In the genomic region with DNA sequence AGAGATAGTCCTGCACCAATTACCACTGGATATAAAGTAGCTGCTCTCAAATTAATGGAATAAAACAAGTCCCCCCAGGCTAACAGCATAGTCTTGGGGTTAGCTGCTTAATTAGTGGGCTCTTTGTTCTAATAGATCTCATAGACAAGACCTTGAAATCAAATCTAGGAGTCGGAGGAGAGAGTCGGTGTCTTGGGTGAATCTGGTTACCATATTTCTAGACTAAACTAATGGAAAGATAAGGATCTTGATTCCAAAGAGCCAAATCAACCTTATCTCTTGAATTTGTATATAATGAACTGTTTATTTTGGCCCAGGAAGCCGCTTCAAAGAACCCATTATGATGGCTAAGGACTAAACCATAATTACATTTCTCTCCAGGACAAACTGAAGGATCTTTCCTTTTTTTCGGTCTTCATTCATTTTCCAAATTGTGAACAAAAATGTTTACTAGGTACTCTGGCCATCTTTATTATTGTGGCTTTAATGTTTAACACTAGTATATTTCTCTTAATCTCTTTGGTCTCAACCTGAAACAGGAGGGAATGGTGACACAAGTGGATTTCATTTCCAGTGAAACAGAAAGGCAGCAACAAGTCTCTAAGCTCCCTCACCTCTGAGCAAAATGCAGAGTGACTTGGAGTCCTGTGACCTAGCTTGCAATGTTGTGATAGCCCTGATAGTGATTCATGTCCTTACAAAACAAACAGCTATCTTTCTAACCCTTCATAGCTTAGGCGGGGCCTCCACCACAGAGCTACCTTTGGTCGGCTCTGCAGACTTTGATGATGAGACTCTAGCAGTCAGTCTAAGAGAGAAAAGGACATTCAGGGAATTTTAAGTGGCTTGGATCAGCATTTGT, we compare ENCODE assay signal across 1 cellular context.
TF ChIP-seq lines count a peak whose summit lies in the region.

No MANE protein-coding gene starts in this region.

TF ChIP-seq in liver, 16 proteins besides CTCF, POLR2A, EP300 and RAD21 (continued from another document):
- TF ChIP-seq SP1 (IDR thresholded peaks at IDR 0.05) (no peak), NR2F2 (IDR thresholded peaks at IDR 0.05) (no peak), YY1 (IDR thresholded peaks at IDR 0.05) (no peak), FOXA2 (IDR thresholded peaks at IDR 0.05) (peak; percentile 8)
- TF ChIP-seq, protein P1, sequence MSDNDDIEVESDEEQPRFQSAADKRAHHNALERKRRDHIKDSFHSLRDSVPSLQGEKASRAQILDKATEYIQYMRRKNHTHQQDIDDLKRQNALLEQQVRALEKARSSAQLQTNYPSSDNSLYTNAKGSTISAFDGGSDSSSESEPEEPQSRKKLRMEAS (IDR thresholded peaks at IDR 0.05): no peak
- TF ChIP-seq, protein P2, sequence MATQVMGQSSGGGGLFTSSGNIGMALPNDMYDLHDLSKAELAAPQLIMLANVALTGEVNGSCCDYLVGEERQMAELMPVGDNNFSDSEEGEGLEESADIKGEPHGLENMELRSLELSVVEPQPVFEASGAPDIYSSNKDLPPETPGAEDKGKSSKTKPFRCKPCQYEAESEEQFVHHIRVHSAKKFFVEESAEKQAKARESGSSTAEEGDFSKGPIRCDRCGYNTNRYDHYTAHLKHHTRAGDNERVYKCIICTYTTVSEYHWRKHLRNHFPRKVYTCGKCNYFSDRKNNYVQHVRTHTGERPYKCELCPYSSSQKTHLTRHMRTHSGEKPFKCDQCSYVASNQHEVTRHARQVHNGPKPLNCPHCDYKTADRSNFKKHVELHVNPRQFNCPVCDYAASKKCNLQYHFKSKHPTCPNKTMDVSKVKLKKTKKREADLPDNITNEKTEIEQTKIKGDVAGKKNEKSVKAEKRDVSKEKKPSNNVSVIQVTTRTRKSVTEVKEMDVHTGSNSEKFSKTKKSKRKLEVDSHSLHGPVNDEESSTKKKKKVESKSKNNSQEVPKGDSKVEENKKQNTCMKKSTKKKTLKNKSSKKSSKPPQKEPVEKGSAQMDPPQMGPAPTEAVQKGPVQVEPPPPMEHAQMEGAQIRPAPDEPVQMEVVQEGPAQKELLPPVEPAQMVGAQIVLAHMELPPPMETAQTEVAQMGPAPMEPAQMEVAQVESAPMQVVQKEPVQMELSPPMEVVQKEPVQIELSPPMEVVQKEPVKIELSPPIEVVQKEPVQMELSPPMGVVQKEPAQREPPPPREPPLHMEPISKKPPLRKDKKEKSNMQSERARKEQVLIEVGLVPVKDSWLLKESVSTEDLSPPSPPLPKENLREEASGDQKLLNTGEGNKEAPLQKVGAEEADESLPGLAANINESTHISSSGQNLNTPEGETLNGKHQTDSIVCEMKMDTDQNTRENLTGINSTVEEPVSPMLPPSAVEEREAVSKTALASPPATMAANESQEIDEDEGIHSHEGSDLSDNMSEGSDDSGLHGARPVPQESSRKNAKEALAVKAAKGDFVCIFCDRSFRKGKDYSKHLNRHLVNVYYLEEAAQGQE (IDR thresholded peaks at IDR 0.05): no peak
